In genomic region chr11:31477528-31478255, GRCh38 we compare ENCODE assay signal across 28 cellular contexts. TPM values are rescaled to one million over a fixed set of nuclear protein-coding genes. Genes with fewer than 3 reads are reported as not detected.
DNase-seq lines count a peak whose midpoint lies in the region; ATAC-seq and TF ChIP-seq lines count a peak whose summit lies in the region.
"Had no signal": no experiment of that assay in that cellular context is flagged by ENCODE, and none has a peak within 500 bp of the region (broad histone marks: within the 10 kb centered on the region; RNA-seq: fewer than 3 reads in every experiment).

No MANE protein-coding gene starts in this region.

- no peak for DNase-seq in stimulated activated naive CD8-positive, alpha-beta T cell treated with anti-CD3 and anti-CD28 coated beads, Interleukin-15, amount 100 ng/mL, for 72 hours
- DNase-seq in stimulated activated naive CD8-positive, alpha-beta T cell treated with anti-CD3 and anti-CD28 coated beads, Interleukin-15, Interleukin-2, amounts not matched to agents 100 U/mL and 50 U/mL, for 24 hours, result no peak
- DNase-seq in NCI-H526 (lab: John Stamatoyannopoulos, UW) (peak; percentile 10 to 42), esophagus squamous epithelium (lab: John Stamatoyannopoulos, UW) (no peak), GM19240 (ENCODE audit: insufficient read length, low spot score) (no peak), DMS 273 (lab: John Stamatoyannopoulos, UW; ENCODE audit: unreplicated experiment) (no peak)
- DNase-seq: activated CD4-positive, alpha-beta T cell treated with anti-CD3 and anti-CD28 coated beads for 4 hours; activated CD8-positive, alpha-beta memory T cell treated with anti-CD3 and anti-CD28 coated beads for 24 hours; activated gamma-delta T cell; activated T-cell treated with anti-CD3 and anti-CD28 coated beads for 4 hours; central memory CD4-positive, alpha-beta T cell; endodermal cell; head of caudate nucleus; IMR-90; left ventricle myocardium inferior; naive B cell; NCI-H1694; NCI-H510A treated with DMSO at 0.1 percent for 48 hours; Peyer's patch; psoas muscle; SHP77; sigmoid colon; stimulated activated CD4-positive, alpha-beta T cell treated with anti-CD3 and anti-CD28 coated beads, Interleukin-12 subunit alpha, Interleukin-12 subunit beta, amount 100 ng/mL, for 4 hours; stimulated activated CD4-positive, alpha-beta T cell treated with anti-CD3 and anti-CD28 coated beads, Interleukin-4, amount 100 ng/mL, for 1 hour had no signal

- H3K4me3 ChIP-seq in esophagus squamous epithelium, result no peak overlapping the region
- H3K4me3 ChIP-seq: left ventricle myocardium inferior, Peyer's patch, psoas muscle, sigmoid colon, tibial nerve had no signal

- H3K9me3 ChIP-seq in esophagus squamous epithelium, result no peaks in the 10 kb centered on the region
- H3K9me3 ChIP-seq: left ventricle myocardium inferior, Peyer's patch, psoas muscle, sigmoid colon, tibial nerve had no signal

- peaks cover 16% of the 10 kb centered on the region for H3K36me3 Mint-ChIP-seq in brain
- H3K36me3 Mint-ChIP-seq: naive B cell had no signal

- no peaks in the 10 kb centered on the region for H3K4me1 ChIP-seq in esophagus squamous epithelium
- H3K4me1 ChIP-seq: left ventricle myocardium inferior, Peyer's patch, sigmoid colon, tibial nerve had no signal

- H3K27ac ChIP-seq in esophagus squamous epithelium, result no peak overlapping the region
- H3K27ac ChIP-seq: left ventricle myocardium inferior, Peyer's patch, psoas muscle, sigmoid colon, tibial nerve had no signal

- 91 to 94% methylated on average over 7 of the region's 7 CpGs for WGBS in esophagus squamous epithelium, 2 donors

- no peaks in the 10 kb centered on the region for H3K9me3 Mint-ChIP-seq in stimulated activated naive CD8-positive, alpha-beta T cell treated with anti-CD3 and anti-CD28 coated beads, Interleukin-15, amount 100 ng/mL, for 72 hours
- no peaks in the 10 kb centered on the region for H3K9me3 Mint-ChIP-seq in brain
- H3K9me3 Mint-ChIP-seq: dendritic cell treated with granulocyte-macrophage colony-stimulating factor and Interleukin-4, amounts not matched to agents 40 ng/mL and 50 ng/mL, for 4 days; endodermal cell; naive B cell; T-helper 2 cell treated with Interferon-gamma antibody and Interleukin-4, amounts not matched to agents 5 μg/mL and 100 μg/mL, for 36 hours had no signal

- no peaks in the 10 kb centered on the region for H3K27me3 ChIP-seq in esophagus squamous epithelium
- H3K27me3 ChIP-seq: Peyer's patch, sigmoid colon, tibial nerve had no signal

- no peaks in the 10 kb centered on the region for H3K36me3 ChIP-seq in esophagus squamous epithelium
- H3K36me3 ChIP-seq: left ventricle myocardium inferior, Peyer's patch, sigmoid colon, tibial nerve had no signal

- ATAC-seq in stimulated activated naive CD8-positive, alpha-beta T cell treated with anti-CD3 and anti-CD28 coated beads, Interleukin-15, amount 100 ng/mL, for 72 hours, result peak; percentile 45
- ATAC-seq in stimulated activated naive CD8-positive, alpha-beta T cell treated with anti-CD3 and anti-CD28 coated beads, Interleukin-15, Interleukin-2, amounts not matched to agents 100 U/mL and 50 U/mL, for 24 hours, result no peak
- ATAC-seq: psoas muscle had no signal

- TF ChIP-seq POLR2A in esophagus squamous epithelium (IDR thresholded peaks at IDR 0.05), result no peak

- H3K27me3 Mint-ChIP-seq in stimulated activated naive CD8-positive, alpha-beta T cell treated with anti-CD3 and anti-CD28 coated beads, Interleukin-15, amount 100 ng/mL, for 72 hours, result no peaks in the 10 kb centered on the region
- H3K27me3 Mint-ChIP-seq in brain, result no peaks in the 10 kb centered on the region
- H3K27me3 Mint-ChIP-seq: dendritic cell treated with granulocyte-macrophage colony-stimulating factor and Interleukin-4, amounts not matched to agents 40 ng/mL and 50 ng/mL, for 4 days; naive B cell had no signal

- TF ChIP-seq CTCF in brain (conservative IDR thresholded peaks at IDR 0.05) (no peak), esophagus squamous epithelium (IDR thresholded peaks at IDR 0.05) (no peak)

- H3K27ac Mint-ChIP-seq in stimulated activated naive CD8-positive, alpha-beta T cell treated with anti-CD3 and anti-CD28 coated beads, Interleukin-15, amount 100 ng/mL, for 72 hours, result no peak overlapping the region
- peak overlapping the region in 1 of 5 experiments; percentile 2 for H3K27ac Mint-ChIP-seq in brain
- H3K27ac Mint-ChIP-seq: dendritic cell treated with granulocyte-macrophage colony-stimulating factor and Interleukin-4, amounts not matched to agents 40 ng/mL and 50 ng/mL, for 4 days; endodermal cell; naive B cell; T-helper 2 cell treated with Interferon-gamma antibody and Interleukin-4, amounts not matched to agents 5 μg/mL and 100 μg/mL, for 36 hours had no signal

- intact Hi-C loops in esophagus squamous epithelium (cut with DNase I), result no loop called here

- no peak overlapping the region for H3K4me3 Mint-ChIP-seq in stimulated activated naive CD8-positive, alpha-beta T cell treated with anti-CD3 and anti-CD28 coated beads, Interleukin-15, amount 100 ng/mL, for 72 hours
- H3K4me3 Mint-ChIP-seq in brain, result peak overlapping the region in 3 of 5 experiments; percentile 1 to 7 (median 6)
- H3K4me3 Mint-ChIP-seq: dendritic cell treated with granulocyte-macrophage colony-stimulating factor and Interleukin-4, amounts not matched to agents 40 ng/mL and 50 ng/mL, for 4 days; endodermal cell; naive B cell; T-helper 2 cell treated with Interferon-gamma antibody and Interleukin-4, amounts not matched to agents 5 μg/mL and 100 μg/mL, for 36 hours had no signal

- H3K4me1 Mint-ChIP-seq in stimulated activated naive CD8-positive, alpha-beta T cell treated with anti-CD3 and anti-CD28 coated beads, Interleukin-15, amount 100 ng/mL, for 72 hours, result no peaks in the 10 kb centered on the region
- H3K4me1 Mint-ChIP-seq in brain, result peaks cover 50% of the 10 kb centered on the region
- H3K4me1 Mint-ChIP-seq: naive B cell had no signal

RNA-seq across cellular contexts. Expression of gene IMMP1L, which starts 31.7 kb away (rescaled TPM):
- 48.8 TPM for polyA plus RNA-seq in brain (ENCODE audit: insufficient read depth, low read depth, low replicate concordance)
- total RNA-seq in esophagus squamous epithelium, result 10 to 100 TPM in 3 of 4 donors, 1 to 10 TPM in 1; 6.5 to 30.5 (median 12.5) TPM

RNA-seq across cellular contexts. Expression of gene ELP4, which starts 31.9 kb away (rescaled TPM):
- 22.1 TPM for polyA plus RNA-seq in brain (ENCODE audit: insufficient read depth, low read depth, low replicate concordance)
- 10 to 100 TPM; 15.7 to 24.6 (median 23.9) TPM for total RNA-seq in esophagus squamous epithelium

Comparison
In these comparisons a context has a peak if more than half of its experiments do, and no peak if none do; other contexts are left out.
1. DNase-seq: peak in NCI-H526 (2 of 2); none in stimulated activated naive CD8-positive, alpha-beta T cell treated with anti-CD3 and anti-CD28 coated beads, Interleukin-15, amount 100 ng/mL, for 72 hours (0 of 2), stimulated activated naive CD8-positive, alpha-beta T cell treated with anti-CD3 and anti-CD28 coated beads, Interleukin-15, Interleukin-2, amounts not matched to agents 100 U/mL and 50 U/mL, for 24 hours (single experiment), esophagus squamous epithelium (single experiment), GM19240 (single experiment) and DMS 273 (single experiment).
2. H3K4me3 Mint-ChIP-seq: peak in brain (3 of 5); none in stimulated activated naive CD8-positive, alpha-beta T cell treated with anti-CD3 and anti-CD28 coated beads, Interleukin-15, amount 100 ng/mL, for 72 hours (0 of 2).